ENCODE assay signal across 1 cellular context in genomic region chr22:50438305-50439275, GRCh38.
TF ChIP-seq lines count a peak whose summit lies in the region.

No MANE protein-coding gene starts in this region.

TF ChIP-seq in IMR-90, 13 proteins besides CTCF, POLR2A, EP300 and RAD21:
- no peak for TF ChIP-seq NFE2L2 (IDR thresholded peaks at IDR 0.05; ENCODE audit: low read depth, low read length)
- TF ChIP-seq SMC3 (IDR thresholded peaks at IDR 0.05; ENCODE audit: low read depth, low read length), result no peak
- no peak for TF ChIP-seq BHLHE40 (IDR thresholded peaks at IDR 0.05; ENCODE audit: low read depth, low read length)
- TF ChIP-seq, protein P1, sequence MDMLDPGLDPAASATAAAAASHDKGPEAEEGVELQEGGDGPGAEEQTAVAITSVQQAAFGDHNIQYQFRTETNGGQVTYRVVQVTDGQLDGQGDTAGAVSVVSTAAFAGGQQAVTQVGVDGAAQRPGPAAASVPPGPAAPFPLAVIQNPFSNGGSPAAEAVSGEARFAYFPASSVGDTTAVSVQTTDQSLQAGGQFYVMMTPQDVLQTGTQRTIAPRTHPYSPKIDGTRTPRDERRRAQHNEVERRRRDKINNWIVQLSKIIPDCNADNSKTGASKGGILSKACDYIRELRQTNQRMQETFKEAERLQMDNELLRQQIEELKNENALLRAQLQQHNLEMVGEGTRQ (IDR thresholded peaks at IDR 0.05; ENCODE audit: low read depth, low read length), result no peak
- no peak for TF ChIP-seq MXI1 (IDR thresholded peaks at IDR 0.05; ENCODE audit: borderline replicate concordance, low read depth, low read length)
- no peak for TF ChIP-seq FOS (IDR thresholded peaks at IDR 0.05; ENCODE audit: low read depth, low read length)
- no peak for TF ChIP-seq ELK1 (IDR thresholded peaks at IDR 0.05; ENCODE audit: borderline replicate concordance, low read depth, low read length)
- no peak for TF ChIP-seq MAFK (IDR thresholded peaks at IDR 0.05; ENCODE audit: low read depth, low read length)
- TF ChIP-seq RFX5 (IDR thresholded peaks at IDR 0.05; ENCODE audit: low read depth, low read length), result no peak
- no peak for TF ChIP-seq MAZ (IDR thresholded peaks at IDR 0.05; ENCODE audit: borderline replicate concordance, low read depth, low read length)
- TF ChIP-seq CEBPB (IDR thresholded peaks at IDR 0.05; ENCODE audit: low read depth, low read length), result no peak
- TF ChIP-seq RCOR1 (IDR thresholded peaks at IDR 0.05; ENCODE audit: insufficient replicate concordance, low read length), result no peak
- no peak for TF ChIP-seq CHD1 (IDR thresholded peaks at IDR 0.05; ENCODE audit: low read depth, low read length)
